ENCODE assay signal across 24 cellular contexts in genomic region chr15:33284336-33284735, GRCh38. TPM values are rescaled to one million over a fixed set of nuclear protein-coding genes. Genes with fewer than 3 reads are reported as not detected.
DNase-seq lines count a peak whose midpoint lies in the region; ATAC-seq and TF ChIP-seq lines count a peak whose summit lies in the region.
"Had no signal": no experiment of that assay in that cellular context is flagged by ENCODE, and none has a peak within 500 bp of the region (broad histone marks: within the 10 kb centered on the region; RNA-seq: fewer than 3 reads in every experiment).

No MANE protein-coding gene starts in this region.

- H3K79me2 ChIP-seq in PC-3 (ENCODE audit: low read length) (no peaks in the 10 kb centered on the region), osteoblast (ENCODE audit: insufficient read depth, low read length) (no peaks in the 10 kb centered on the region)

- no peak overlapping the region for H3K4me3 Mint-ChIP-seq in activated T-helper 2 cell treated with anti-CD3 and anti-CD28 coated beads, Interferon-gamma antibody, Interleukin-2, Interleukin-4, amounts not matched to agents 10 μg/mL and 5 μg/mL and 100 μg/mL, durations not matched to agents 14 hours and 24 hours and 36 hours (ENCODE audit: low read depth)

- H3K27me3 Mint-ChIP-seq in activated T-helper 2 cell treated with anti-CD3 and anti-CD28 coated beads, Interferon-gamma antibody, Interleukin-2, Interleukin-4, amounts not matched to agents 10 μg/mL and 5 μg/mL and 100 μg/mL, durations not matched to agents 14 hours and 24 hours and 36 hours (ENCODE audit: low read depth), result no peaks in the 10 kb centered on the region

- H3K4me3 ChIP-seq in PC-3 (ENCODE audit: low read length) (no peak overlapping the region), dorsolateral prefrontal cortex (no peak overlapping the region), lower lobe of right lung (no peak overlapping the region), osteoblast (ENCODE audit: insufficient read depth, low read length) (no peak overlapping the region)
- H3K4me3 ChIP-seq: Peyer's patch had no signal

- H3K27me3 ChIP-seq in PC-3 (ENCODE audit: low read length), result no peaks in the 10 kb centered on the region
- H3K27me3 ChIP-seq in dorsolateral prefrontal cortex, result no peaks in the 10 kb centered on the region
- no peaks in the 10 kb centered on the region for H3K27me3 ChIP-seq in lower lobe of right lung (ENCODE audit: low read depth)
- H3K27me3 ChIP-seq in osteoblast (ENCODE audit: insufficient read depth, low read length), result no peaks in the 10 kb centered on the region
- H3K27me3 ChIP-seq: Peyer's patch had no signal

- no TSS peak for BruUV-seq in PC-3 (replicated peaks; lab: Mats Ljungman, UMichigan)

- H3K9me3 Mint-ChIP-seq in activated T-helper 2 cell treated with anti-CD3 and anti-CD28 coated beads, Interferon-gamma antibody, Interleukin-2, Interleukin-4, amounts not matched to agents 10 μg/mL and 5 μg/mL and 100 μg/mL, durations not matched to agents 14 hours and 24 hours and 36 hours, result no peaks in the 10 kb centered on the region

- DNase-seq in H4 (ENCODE audit: low spot score), result peak; percentile 60
- DNase-seq in PC-3, result peak; percentile 10
- DNase-seq in dorsolateral prefrontal cortex, result no peak
- no peak for DNase-seq in lower lobe of right lung
- DNase-seq in OCI-M2 (lab: John Stamatoyannopoulos, UW; ENCODE audit: unreplicated experiment), result no peak
- DNase-seq in activated T-helper 2 cell treated with anti-CD3 and anti-CD28 coated beads, Interferon-gamma antibody, Interleukin-2, Interleukin-4, amounts not matched to agents 10 μg/mL and 5 μg/mL and 100 μg/mL, durations not matched to agents 14 hours and 24 hours and 36 hours (ENCODE audit: low spot score), result no peak
- DNase-seq in osteoblast (ENCODE audit: insufficient read length, low spot score, missing footprints), result no peak
- no peak for DNase-seq in UCSD-AML1 (lab: John Stamatoyannopoulos, UW; ENCODE audit: unreplicated experiment)
- DNase-seq: Calu3, DND-41, H7, Karpas-422, MV-4-11, NCI-H1105, NCI-H1436 treated with DMSO at 0.1 percent for 48 hours, NCI-H187 treated with DMSO at 0.1 percent for 48 hours, NCI-H446, NCI-H524 treated with DMSO at 0.1 percent for 48 hours, NCI-H774, Peyer's patch, SHP77 treated with DMSO at 0.1 percent for 48 hours had no signal

- no peak for TF ChIP-seq CTCF in PC-3 (conservative IDR thresholded peaks at IDR 0.05; ENCODE audit: low read depth, low read length)
- TF ChIP-seq CTCF in dorsolateral prefrontal cortex (IDR thresholded peaks at IDR 0.05 in 54 of 56, conservative IDR thresholded peaks at IDR 0.05 in 2 of 56; ENCODE audit: low read depth in 1 of 56, partially characterized antibody in 56 of 56), result no peak
- TF ChIP-seq CTCF in lower lobe of right lung (IDR thresholded peaks at IDR 0.05), result no peak
- no peak for TF ChIP-seq CTCF in osteoblast (IDR thresholded peaks at IDR 0.05; ENCODE audit: extremely low read depth, low read depth, low read length)

- H3K36me3 Mint-ChIP-seq in activated T-helper 2 cell treated with anti-CD3 and anti-CD28 coated beads, Interferon-gamma antibody, Interleukin-2, Interleukin-4, amounts not matched to agents 10 μg/mL and 5 μg/mL and 100 μg/mL, durations not matched to agents 14 hours and 24 hours and 36 hours (ENCODE audit: low read depth), result no peaks in the 10 kb centered on the region

- intact Hi-C loops in PC-3 (cut with micrococcal nuclease), result no loop called here
- intact Hi-C loops in dorsolateral prefrontal cortex (cut with DNase I), result no loop called here
- intact Hi-C loops in lower lobe of right lung (cut with DNase I), result no loop called here
- intact Hi-C loops in activated T-helper 2 cell treated with anti-CD3 and anti-CD28 coated beads, Interferon-gamma antibody, Interleukin-2, Interleukin-4, amounts not matched to agents 10 μg/mL and 5 μg/mL and 100 μg/mL, durations not matched to agents 14 hours and 24 hours and 36 hours (cut with micrococcal nuclease), result no loop called here

- no peak overlapping the region for H3K27ac Mint-ChIP-seq in activated T-helper 2 cell treated with anti-CD3 and anti-CD28 coated beads, Interferon-gamma antibody, Interleukin-2, Interleukin-4, amounts not matched to agents 10 μg/mL and 5 μg/mL and 100 μg/mL, durations not matched to agents 14 hours and 24 hours and 36 hours

- H3K27ac ChIP-seq in PC-3 (ENCODE audit: low read length) (no peak overlapping the region), dorsolateral prefrontal cortex (peak overlapping the region in 39 of 59 donors; percentile 13 to 97 (median 80)), lower lobe of right lung (no peak overlapping the region), osteoblast (ENCODE audit: low read depth, low read length) (no peak overlapping the region)
- H3K27ac ChIP-seq: Peyer's patch had no signal

- POLR2A ChIA-PET in PC-3 (lab: Charles Lee; ENCODE audit: unreplicated experiment), result no interaction called here

- ATAC-seq in PC-3 (no peak), lower lobe of right lung (peak; percentile 32 to 35)

- H3K4me1 ChIP-seq in PC-3 (ENCODE audit: insufficient read depth, low read length) (peaks cover 8% of the 10 kb centered on the region), lower lobe of right lung (no peaks in the 10 kb centered on the region), osteoblast (ENCODE audit: insufficient read depth, low read length) (peaks cover 7% of the 10 kb centered on the region)
- H3K4me1 ChIP-seq: Peyer's patch had no signal

- H3K36me3 ChIP-seq in PC-3 (ENCODE audit: low read depth, low read length) (no peaks in the 10 kb centered on the region), lower lobe of right lung (no peaks in the 10 kb centered on the region), osteoblast (ENCODE audit: insufficient read depth, low read length) (no peaks in the 10 kb centered on the region)
- H3K36me3 ChIP-seq: Peyer's patch had no signal

- H2AFZ ChIP-seq in PC-3 (ENCODE audit: low read length) (no peak overlapping the region), osteoblast (ENCODE audit: low read length) (no peak overlapping the region)

- no peaks in the 10 kb centered on the region for H3K9me2 ChIP-seq in PC-3 (replicated peaks; ENCODE audit: low read length)

- no peaks in the 10 kb centered on the region for H3K9me3 ChIP-seq in PC-3 (ENCODE audit: low read length)
- no peaks in the 10 kb centered on the region for H3K9me3 ChIP-seq in lower lobe of right lung
- no peaks in the 10 kb centered on the region for H3K9me3 ChIP-seq in osteoblast (ENCODE audit: low read depth, low read length)
- H3K9me3 ChIP-seq: Peyer's patch had no signal

- H3F3A ChIP-seq in PC-3 (ENCODE audit: low read length, unreplicated experiment), result no peaks in the 10 kb centered on the region

- H3K4me2 ChIP-seq in PC-3 (ENCODE audit: low read length) (no peak overlapping the region), osteoblast (ENCODE audit: insufficient read depth, low read length) (no peak overlapping the region)

- no peaks in the 10 kb centered on the region for H4K20me1 ChIP-seq in PC-3 (ENCODE audit: low read length)
- H4K20me1 ChIP-seq in osteoblast (ENCODE audit: insufficient read depth, low read length), result no peaks in the 10 kb centered on the region

- CTCF ChIA-PET in PC-3 (lab: Charles Lee), result no interaction called here

- no peak overlapping the region for H3K9ac ChIP-seq in PC-3 (ENCODE audit: low read length)

- no peaks in the 10 kb centered on the region for H3K4me1 Mint-ChIP-seq in activated T-helper 2 cell treated with anti-CD3 and anti-CD28 coated beads, Interferon-gamma antibody, Interleukin-2, Interleukin-4, amounts not matched to agents 10 μg/mL and 5 μg/mL and 100 μg/mL, durations not matched to agents 14 hours and 24 hours and 36 hours (ENCODE audit: low read depth)

RNA-seq across cellular contexts. Expression of gene RYR3, which starts 26.4 kb away (rescaled TPM):
- 0.16 and 0.72 TPM in 2 replicates for total RNA-seq in H4 (2014; rRNA removed; shearing (Covaris generic))
- total RNA-seq in PC-3 (2014; rRNA removed) (not detected in 2 replicates), dorsolateral prefrontal cortex (100 to 1,000 TPM in 4 of 120 experiments, 10 to 100 TPM in 116; 20.5 to 135 (median 53.1) TPM), lower lobe of right lung (0.32 TPM), osteoblast (not detected in 2 replicates)
- 0.05 TPM in 1 of 2 replicates, not detected in the other for total RNA-seq in activated T-helper 2 cell treated with anti-CD3 and anti-CD28 coated beads, Interferon-gamma antibody, Interleukin-2, Interleukin-4, amounts not matched to agents 10 μg/mL and 5 μg/mL and 100 μg/mL, durations not matched to agents 14 hours and 24 hours and 36 hours
- total RNA-seq: A172, Calu3, HT-29, M059J had no signal

Comparison
In these comparisons a context has a peak if more than half of its experiments do, and no peak if none do; other contexts are left out.
1. DNase-seq: peak in H4 (single experiment) and PC-3 (single experiment); none in dorsolateral prefrontal cortex (0 of 10), lower lobe of right lung (single experiment), OCI-M2 (single experiment), activated T-helper 2 cell treated with anti-CD3 and anti-CD28 coated beads, Interferon-gamma antibody, Interleukin-2, Interleukin-4, amounts not matched to agents 10 μg/mL and 5 μg/mL and 100 μg/mL, durations not matched to agents 14 hours and 24 hours and 36 hours (single experiment), osteoblast (single experiment) and UCSD-AML1 (single experiment).
2. H3K27ac ChIP-seq: peak in dorsolateral prefrontal cortex (39 of 59); none in PC-3 (single experiment), lower lobe of right lung (single experiment) and osteoblast (single experiment).
3. RNA of gene RYR3, which starts 26.4 kb away (total RNA-seq): 20.5 to 135 TPM in dorsolateral prefrontal cortex; 0.16 to 0.72 TPM in H4, 0.32 TPM in lower lobe of right lung (single experiment), 0.05 TPM in activated T-helper 2 cell treated with anti-CD3 and anti-CD28 coated beads, Interferon-gamma antibody, Interleukin-2, Interleukin-4, amounts not matched to agents 10 μg/mL and 5 μg/mL and 100 μg/mL, durations not matched to agents 14 hours and 24 hours and 36 hours, not detected in PC-3 and not detected in osteoblast; every median in the first group is over 10 times any median in the second.